In the genomic region with DNA sequence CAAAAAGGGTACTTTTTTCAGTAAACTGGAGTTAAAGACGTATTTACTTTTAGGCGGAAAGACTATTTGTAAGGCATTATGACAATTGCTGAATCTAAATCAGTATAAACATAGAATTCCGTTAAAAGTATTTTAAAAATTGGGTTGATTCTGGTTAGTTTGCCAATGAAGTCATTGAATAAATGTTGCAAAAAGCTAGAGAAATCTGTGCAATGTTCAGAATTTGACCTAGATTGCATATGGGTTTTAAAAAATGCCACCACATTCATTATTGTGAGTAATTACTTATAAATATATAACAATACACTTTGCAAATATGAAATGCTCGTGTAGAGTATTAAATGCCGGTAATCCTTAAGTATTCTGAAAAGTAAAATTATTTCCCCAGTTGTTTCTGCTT, we compare ENCODE assay signal across 9 cellular contexts.
"Had no signal": no experiment of that assay in that cellular context is flagged by ENCODE, and none has a peak within 500 bp of the region (broad histone marks: within the 10 kb centered on the region; RNA-seq: fewer than 3 reads in every experiment).

No MANE protein-coding gene starts in this region.

- H3K36me3 Mint-ChIP-seq: naive B cell had no signal

- DNase-seq: activated CD4-positive, alpha-beta T cell treated with anti-CD3 and anti-CD28 coated beads for 1 hour had no signal

- H3K36me3 ChIP-seq: tibial nerve, vagina had no signal

- H3K4me1 ChIP-seq: tibial nerve, vagina had no signal

- ATAC-seq: activated naive CD8-positive, alpha-beta T cell treated with anti-CD3 and anti-CD28 coated beads, Interleukin-2, amount 50 U/mL, for 24 hours had no signal

- H3K27ac ChIP-seq: dorsolateral prefrontal cortex, tibial nerve, vagina, VCaP had no signal

- H3K9me3 Mint-ChIP-seq: activated naive CD8-positive, alpha-beta T cell treated with anti-CD3 and anti-CD28 coated beads, Interleukin-2, amount 50 U/mL, for 24 hours; activated T-helper 17 cell treated with anti-CD3 and anti-CD28 coated beads, Interleukin-2, amount 50 U/mL, for 72 hours; endodermal cell had no signal

- H3K9me3 ChIP-seq: tibial nerve, vagina had no signal

- H3K4me3 ChIP-seq: tibial nerve, vagina had no signal

- H3K27me3 ChIP-seq: vagina had no signal

- H3K4me3 Mint-ChIP-seq: activated naive CD8-positive, alpha-beta T cell treated with anti-CD3 and anti-CD28 coated beads, Interleukin-2, amount 50 U/mL, for 24 hours; activated T-helper 17 cell treated with anti-CD3 and anti-CD28 coated beads, Interleukin-2, amount 50 U/mL, for 72 hours; endodermal cell; naive B cell had no signal

- H3K4me1 Mint-ChIP-seq: activated naive CD8-positive, alpha-beta T cell treated with anti-CD3 and anti-CD28 coated beads, Interleukin-2, amount 50 U/mL, for 24 hours; activated T-helper 17 cell treated with anti-CD3 and anti-CD28 coated beads, Interleukin-2, amount 50 U/mL, for 72 hours; endodermal cell; naive B cell had no signal

- H3K27ac Mint-ChIP-seq: activated naive CD8-positive, alpha-beta T cell treated with anti-CD3 and anti-CD28 coated beads, Interleukin-2, amount 50 U/mL, for 24 hours; activated T-helper 17 cell treated with anti-CD3 and anti-CD28 coated beads, Interleukin-2, amount 50 U/mL, for 72 hours; endodermal cell; naive B cell had no signal
